In the genomic region with DNA sequence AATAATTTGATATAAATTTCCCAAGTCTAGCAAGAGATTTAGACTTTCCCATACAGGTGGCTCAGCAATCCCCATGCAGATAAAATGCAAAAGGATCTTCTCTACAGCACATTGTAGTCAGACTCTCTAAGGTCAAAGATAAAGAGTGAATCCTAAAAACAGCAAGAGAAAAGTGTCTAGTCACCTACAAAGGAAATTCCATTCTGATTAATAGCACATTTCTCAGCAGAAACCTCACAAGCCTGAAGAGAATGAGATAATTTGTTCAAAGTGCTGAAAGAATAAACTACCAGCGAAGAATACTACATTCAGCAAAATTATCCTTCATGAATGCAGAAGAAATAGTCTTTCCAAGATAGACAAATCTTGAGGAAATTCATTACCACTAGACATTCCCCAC, we compare ENCODE assay signal across 17 cellular contexts.
DNase-seq lines count a peak whose midpoint lies in the region; ATAC-seq, FAIRE-seq and TF ChIP-seq lines count a peak whose summit lies in the region.
"Had no signal": no experiment of that assay in that cellular context is flagged by ENCODE, and none has a peak within 500 bp of the region (broad histone marks: within the 10 kb centered on the region; RNA-seq: fewer than 3 reads in every experiment).

No MANE protein-coding gene starts in this region.

- H4K91ac ChIP-seq in IMR-90 (ENCODE audit: insufficient read depth, low read depth, low read length) (no peak overlapping the region), mesenchymal stem cell (ENCODE audit: low read length) (no peak overlapping the region)

- intact Hi-C loops in IMR-90 (cut with micrococcal nuclease) = loop anchor here (10.0 kb wide), 1 partner anchor 647 kb away; no protein-coding TSS in a partner anchor

- no peak overlapping the region for H2BK120ac ChIP-seq in IMR-90 (ENCODE audit: low read depth, low read length)
- no peak overlapping the region for H2BK120ac ChIP-seq in mesenchymal stem cell (ENCODE audit: low read depth, low read length)

- TF ChIP-seq POLR2A in IMR-90 (IDR thresholded peaks at IDR 0.05; ENCODE audit: low read depth, low read length) = no peak

- H3K27ac ChIP-seq in IMR-90 (ENCODE audit: insufficient read depth, low read length) = no peak overlapping the region
- no peak overlapping the region for H3K27ac ChIP-seq in mesenchymal stem cell (ENCODE audit: low read length, poor library complexity, severe bottlenecking)
- H3K27ac ChIP-seq: PC-9 had no signal

- H3K23ac ChIP-seq in IMR-90 (ENCODE audit: low read depth, low read length) (no peak overlapping the region), mesenchymal stem cell (ENCODE audit: low read length in 2 of 2) (no peak overlapping the region)

- H3K4me3 ChIP-seq in IMR-90 (ENCODE audit: insufficient read depth, low read depth, low read length) (no peak overlapping the region), bronchial epithelial cell (ENCODE audit: low read depth, low read length) (no peak overlapping the region), mesenchymal stem cell (ENCODE audit: insufficient read depth in 1 of 2, low read depth in 1 of 2, low read length in 2 of 2) (no peak overlapping the region)
- H3K4me3 ChIP-seq: GM23338, PC-9 had no signal

- H3K4ac ChIP-seq in IMR-90 (ENCODE audit: low read depth, low read length) (no peak overlapping the region), mesenchymal stem cell (ENCODE audit: low read depth in 1 of 2, low read length in 2 of 2) (no peak overlapping the region)

- H3K27me3 ChIP-seq in IMR-90 (ENCODE audit: control insufficient read depth, insufficient read depth, low read length) (no peaks in the 10 kb centered on the region), bronchial epithelial cell (ENCODE audit: control insufficient read depth, insufficient read depth, low read length) (no peaks in the 10 kb centered on the region), mesenchymal stem cell (ENCODE audit: control insufficient read depth in 1 of 2, insufficient read depth in 1 of 2, low read length in 2 of 2) (no peaks in the 10 kb centered on the region)

- no peak overlapping the region for H3K9ac ChIP-seq in IMR-90 (ENCODE audit: low read depth, low read length)
- H3K9ac ChIP-seq in mesenchymal stem cell (ENCODE audit: low read length) = no peak overlapping the region

- no peak overlapping the region for H4K5ac ChIP-seq in IMR-90 (ENCODE audit: low read depth, low read length)

- no peak overlapping the region for H3K56ac ChIP-seq in IMR-90 (ENCODE audit: extremely low read depth, insufficient read depth, low read length)

- CTCF ChIA-PET in IMR-90 (lab: Yijun Ruan, JAX) = interaction anchor here (0.7 kb wide), 1 partner anchor 97 kb away, joined by 3 read pairs; no protein-coding TSS in a partner anchor

- no peaks in the 10 kb centered on the region for H3K9me1 ChIP-seq in IMR-90 (ENCODE audit: insufficient read depth, low read length)

- no peak overlapping the region for H2BK12ac ChIP-seq in mesenchymal stem cell (ENCODE audit: low read length in 2 of 2)

- no TSS peak for BruUV-seq in IMR-90 (replicated peaks; lab: Mats Ljungman, UMichigan)

- no CpG with 5 or more reads among the region's 1 CpG for WGBS in IMR-90 (ENCODE audit: extremely low coverage in 2 of 2, insufficient read length in 1 of 2), 2 experiments
- WGBS in mesenchymal stem cell = 0% methylated on average over 1 of the region's 1 CpG

- H3K18ac ChIP-seq in IMR-90 (ENCODE audit: low read depth, low read length) (no peak overlapping the region), mesenchymal stem cell (ENCODE audit: low read depth in 1 of 2, low read length in 2 of 2) (no peak overlapping the region)

- dilution Hi-C loops in IMR-90 (cut with HindIII; ENCODE audit: low sequenced_read_pairs, unreplicated experiment) = no loop called here

- H4K8ac ChIP-seq in IMR-90 (ENCODE audit: low read depth in 2 of 2, low read length in 2 of 2) = no peak overlapping the region
- no peak overlapping the region for H4K8ac ChIP-seq in mesenchymal stem cell (ENCODE audit: low read length)

- H2BK15ac ChIP-seq in IMR-90 (ENCODE audit: low read depth, low read length) (no peak overlapping the region; the same call in 2 of the 3 replicates), mesenchymal stem cell (ENCODE audit: low read depth, poor library complexity, severe bottlenecking) (no peak overlapping the region)

- no peaks in the 10 kb centered on the region for H3K79me1 ChIP-seq in IMR-90 (ENCODE audit: low read depth in 1 of 2, low read length in 2 of 2)
- no peaks in the 10 kb centered on the region for H3K79me1 ChIP-seq in mesenchymal stem cell (replicated peaks; ENCODE audit: low read length, poor library complexity, severe bottlenecking)

- H2AFZ ChIP-seq in IMR-90 (replicated peaks; ENCODE audit: low read length, poor library complexity) = no peak overlapping the region
- H2AFZ ChIP-seq in mesenchymal stem cell (ENCODE audit: low read depth, low read length) = no peak overlapping the region
- H2AFZ ChIP-seq: GM23338, PC-9 had no signal

- no peak for TF ChIP-seq RAD21 in IMR-90 (IDR thresholded peaks at IDR 0.05; ENCODE audit: low read length)

- no peaks in the 10 kb centered on the region for H4K20me1 ChIP-seq in IMR-90 (ENCODE audit: insufficient read depth, low read length)

- H3K4me1 ChIP-seq in IMR-90 (ENCODE audit: control insufficient read depth, insufficient read depth, low read length) (peaks cover 7% of the 10 kb centered on the region), mesenchymal stem cell (ENCODE audit: control insufficient read depth, insufficient read depth, low read depth, low read length) (no peaks in the 10 kb centered on the region)

- no peak overlapping the region for H2AK9ac ChIP-seq in IMR-90 (replicated peaks; ENCODE audit: low read depth, low read length, poor library complexity)

- no peak overlapping the region for H2BK20ac ChIP-seq in IMR-90 (ENCODE audit: low read depth, low read length)

- POLR2A ChIA-PET in IMR-90 (lab: Charles Lee; ENCODE audit: unreplicated experiment) = no interaction called here

- FAIRE-seq in bronchial epithelial cell (lab: Jason Lieb, UNC) = no peak
- FAIRE-seq: D721Med had no signal

- no peak for TF ChIP-seq CTCF in IMR-90 (conservative IDR thresholded peaks at IDR 0.05; ENCODE audit: low read depth, low read length)
- TF ChIP-seq CTCF in bronchial epithelial cell (IDR thresholded peaks at IDR 0.05; ENCODE audit: insufficient read depth, low read length, severe bottlenecking) = no peak

- ATAC-seq in IMR-90 (ENCODE audit: low read depth) = no peak
- ATAC-seq: CD8-positive, alpha-beta T cell; GM23338; SK-N-SH treated with all-trans-retinoic acid at 6 μM for 48 hours had no signal

- H3K9me3 ChIP-seq in IMR-90 (ENCODE audit: control insufficient read depth, insufficient read depth, low read length) = peaks cover 2% of the 10 kb centered on the region; the same call in 1 of the 2 replicates
- peaks cover 6% of the 10 kb centered on the region for H3K9me3 ChIP-seq in mesenchymal stem cell (ENCODE audit: control insufficient read depth, low read length)

- H3K14ac ChIP-seq in IMR-90 (replicated peaks; ENCODE audit: low read depth, low read length) (no peak overlapping the region), mesenchymal stem cell (ENCODE audit: low read length in 2 of 2) (no peak overlapping the region)

- H2BK5ac ChIP-seq in IMR-90 (ENCODE audit: low read depth, low read length, poor library complexity, severe bottlenecking) (no peak overlapping the region), mesenchymal stem cell (ENCODE audit: low read depth, low read length, poor library complexity, severe bottlenecking) (no peak overlapping the region)

- DNase-seq in EL = peak; percentile 57
- DNase-seq in IMR-90 = peak; percentile 28
- peak; percentile 59 for DNase-seq in bronchial epithelial cell (ENCODE audit: low read depth)
- peak; percentile 19 for DNase-seq in mesenchymal stem cell
- no peak for DNase-seq in UCSD-AML1 (lab: John Stamatoyannopoulos, UW; ENCODE audit: unreplicated experiment)
- no peak for DNase-seq in NK-92 (lab: John Stamatoyannopoulos, UW; ENCODE audit: unreplicated experiment)
- DNase-seq in RPMI8226 = no peak
- DNase-seq: CD8-positive, alpha-beta T cell; DMS79 treated with DMSO at 0.1 percent for 48 hours; NCI-H1436 treated with DMSO at 0.1 percent for 48 hours; NCI-H2107; NCI-H345; PC-9; Right ventricle myocardium superior had no signal

- H3K36me3 ChIP-seq in IMR-90 (ENCODE audit: control insufficient read depth, insufficient read depth, low read length) = no peaks in the 10 kb centered on the region
- no peaks in the 10 kb centered on the region for H3K36me3 ChIP-seq in bronchial epithelial cell (ENCODE audit: control insufficient read depth, insufficient read depth, low read length)
- peaks cover 0 to 2% of the 10 kb centered on the region in 2 experiments for H3K36me3 ChIP-seq in mesenchymal stem cell (ENCODE audit: control insufficient read depth in 1 of 2, insufficient read depth in 2 of 2, low read depth in 1 of 2, low read length in 2 of 2)

- H3K4me2 ChIP-seq in IMR-90 (ENCODE audit: low read depth, low read length) = no peak overlapping the region
- H3K4me2 ChIP-seq in mesenchymal stem cell (ENCODE audit: low read length, poor library complexity, severe bottlenecking) = no peak overlapping the region
- H3K4me2 ChIP-seq: GM23338, PC-9 had no signal

- in situ Hi-C loops in IMR-90 (cut with MboI; ENCODE audit: low sequenced_read_pairs) = loop anchor here (25.0 kb wide), 1 partner anchor 1130 kb away; no protein-coding TSS in a partner anchor

- no peak overlapping the region for H2AK5ac ChIP-seq in IMR-90 (ENCODE audit: low read depth, low read length)
- no peak overlapping the region for H2AK5ac ChIP-seq in mesenchymal stem cell (ENCODE audit: low read length, severe bottlenecking)

TF ChIP-seq in IMR-90, 13 proteins besides CTCF, POLR2A, EP300 and RAD21:
- TF ChIP-seq NFE2L2 (IDR thresholded peaks at IDR 0.05; ENCODE audit: low read depth, low read length) = 0 out of 2 replicates have a peak, but pooled peaks have one; percentile 15
- TF ChIP-seq BHLHE40 (IDR thresholded peaks at IDR 0.05; ENCODE audit: low read depth, low read length) = no peak

Comparison
In these comparisons a context has a peak if more than half of its experiments do, and no peak if none do; other contexts are left out.
1. DNase-seq: peak in EL (single experiment), IMR-90 (single experiment), bronchial epithelial cell (single experiment) and mesenchymal stem cell (single experiment); none in UCSD-AML1 (single experiment), NK-92 (single experiment) and RPMI8226 (single experiment).